8 cellular contexts compared by ENCODE assay signal in genomic region chr15:88894819-88895767, GRCh38. TPM values are rescaled to one million over a fixed set of nuclear protein-coding genes. Genes with fewer than 3 reads are reported as not detected.
A peak's percentile ranks its signal among the peaks of the same experiment; 100 is the strongest.
DNase-seq lines count a peak whose midpoint lies in the region; ATAC-seq and TF ChIP-seq lines count a peak whose summit lies in the region.

A gene with protein sequence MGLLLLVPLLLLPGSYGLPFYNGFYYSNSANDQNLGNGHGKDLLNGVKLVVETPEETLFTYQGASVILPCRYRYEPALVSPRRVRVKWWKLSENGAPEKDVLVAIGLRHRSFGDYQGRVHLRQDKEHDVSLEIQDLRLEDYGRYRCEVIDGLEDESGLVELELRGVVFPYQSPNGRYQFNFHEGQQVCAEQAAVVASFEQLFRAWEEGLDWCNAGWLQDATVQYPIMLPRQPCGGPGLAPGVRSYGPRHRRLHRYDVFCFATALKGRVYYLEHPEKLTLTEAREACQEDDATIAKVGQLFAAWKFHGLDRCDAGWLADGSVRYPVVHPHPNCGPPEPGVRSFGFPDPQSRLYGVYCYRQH (minus strand): TSS chr15:88895544. CDS start chr15:88887298, 8,246 bp downstream.

- H3K27ac ChIP-seq in CD4-positive, CD25-positive, alpha-beta regulatory T cell (ENCODE audit: insufficient read depth, low read length, poor library complexity, severe bottlenecking), result peak within 1 kb of the TSS; percentile 78
- H3K27ac ChIP-seq in H9 (ENCODE audit: insufficient read length, low read depth, low read length) (no peak within 1 kb of the TSS), SU-DHL-6 (ENCODE audit: low read depth, low read length) (no peak within 1 kb of the TSS), iPS-20b (ENCODE audit: low read length) (no peak within 1 kb of the TSS)

- peaks cover 48% of the 10 kb centered on the region for H3K4me1 ChIP-seq in CD4-positive, CD25-positive, alpha-beta regulatory T cell (ENCODE audit: control insufficient read depth, insufficient read depth, low read length, poor library complexity, severe bottlenecking)
- peaks cover 12% of the 10 kb centered on the region for H3K4me1 ChIP-seq in H9 (ENCODE audit: insufficient read depth, low read length)
- H3K4me1 ChIP-seq in iPS-20b (ENCODE audit: insufficient read depth, low read length), result peaks cover 16% of the 10 kb centered on the region; the same call in 1 of the 2 replicates

- H2BK15ac ChIP-seq in H9 (ENCODE audit: low read depth, low read length), result no peak within 1 kb of the TSS

- no peak within 1 kb of the TSS for H3K23ac ChIP-seq in H9 (ENCODE audit: insufficient read length, low read depth, low read length)

- no peak within 1 kb of the TSS for H3K56ac ChIP-seq in H9 (ENCODE audit: insufficient read length, low read depth, low read length)

- no peak within 1 kb of the TSS for H3T11ph ChIP-seq in H9 (ENCODE audit: low read length)

- H2BK20ac ChIP-seq in H9 (ENCODE audit: low read depth, low read length, poor library complexity, severe bottlenecking), result no peak within 1 kb of the TSS

- H3K27me3 ChIP-seq in CD4-positive, CD25-positive, alpha-beta regulatory T cell (ENCODE audit: control insufficient read depth, insufficient read depth, low read length), result no peaks in the 10 kb centered on the region
- H3K27me3 ChIP-seq in H9 (ENCODE audit: insufficient read depth, low read length), result no peaks in the 10 kb centered on the region
- no peaks in the 10 kb centered on the region for H3K27me3 ChIP-seq in SU-DHL-6 (ENCODE audit: low read length)
- H3K27me3 ChIP-seq in iPS-20b (ENCODE audit: insufficient read depth, low read length), result peaks cover 18% of the 10 kb centered on the region

- H3K79me2 ChIP-seq in H9 (ENCODE audit: insufficient read depth, low read length) (no peaks in the 10 kb centered on the region), SU-DHL-6 (ENCODE audit: insufficient read depth, low read length) (no peaks in the 10 kb centered on the region)

- H2AFZ ChIP-seq in H9 (ENCODE audit: low read length) (no peak within 1 kb of the TSS), SU-DHL-6 (ENCODE audit: low read depth, low read length, severe bottlenecking) (no peak within 1 kb of the TSS)

- H3K27me3 Mint-ChIP-seq in CD4-positive, CD25-positive, alpha-beta regulatory T cell, result no peaks in the 10 kb centered on the region
- H3K27me3 Mint-ChIP-seq in H9 (ENCODE audit: low read depth), result peaks cover 9% of the 10 kb centered on the region

- DNase-seq in CD4-positive, CD25-positive, alpha-beta regulatory T cell, result peak; percentile 41 to 79 (median 42)
- DNase-seq in H9 (peak; percentile 67), NCI-H146 (lab: John Stamatoyannopoulos, UW) (no peak)
- DNase-seq in activated naive CD8-positive, alpha-beta T cell treated with anti-CD3 and anti-CD28 coated beads, Interleukin-2, amount 50 U/mL, for 16 hours (ENCODE audit: low read depth, low spot score), result peak; percentile 42
- DNase-seq in stimulated activated CD4-positive, alpha-beta T cell treated with anti-CD3 and anti-CD28 coated beads, Interleukin-15, amount 100 ng/mL, for 24 hours, result peak; percentile 84

- H3K9ac ChIP-seq in H9 (ENCODE audit: extremely low read depth, insufficient read length, low read length), result no peak within 1 kb of the TSS
- H3K9ac ChIP-seq in SU-DHL-6 (ENCODE audit: low read length), result no peak within 1 kb of the TSS
- H3K9ac ChIP-seq in iPS-20b (ENCODE audit: low read depth, low read length), result peak within 1 kb of the TSS; percentile 75; the same call in 1 of the 2 replicates

- H3K4me1 Mint-ChIP-seq in CD4-positive, CD25-positive, alpha-beta regulatory T cell, result peaks cover 0 to 64% (median 27%) of the 10 kb centered on the region in 4 donors
- peaks cover 30 to 47% of the 10 kb centered on the region in 2 experiments for H3K4me1 Mint-ChIP-seq in H9

- peak within 1 kb of the TSS; percentile 90 to 95 (median 92) for H3K27ac Mint-ChIP-seq in CD4-positive, CD25-positive, alpha-beta regulatory T cell
- peak within 1 kb of the TSS in 2 of 3 experiments; percentile 69 to 93; a peak in 4 of 7 replicates for H3K27ac Mint-ChIP-seq in H9

- no peak within 1 kb of the TSS for H4K5ac ChIP-seq in H9 (ENCODE audit: insufficient read length, low read depth, low read length)

- WGBS in H9 (ENCODE audit: extremely low coverage, insufficient read length, low lambda C conversion rate), result no CpG with 5 or more reads among the region's 70 CpGs

- H3K4me2 ChIP-seq in H9 (ENCODE audit: insufficient read depth, insufficient read length, low read length) (peak within 1 kb of the TSS; percentile 66), SU-DHL-6 (ENCODE audit: low read depth, low read length, poor library complexity, severe bottlenecking) (peak within 1 kb of the TSS; percentile 13)

- no peak within 1 kb of the TSS for H2AK5ac ChIP-seq in H9 (ENCODE audit: insufficient read length, low read length)

- no peak within 1 kb of the TSS for H3K4ac ChIP-seq in H9 (ENCODE audit: low read depth, low read length)

- H4K8ac ChIP-seq in H9 (replicated peaks; ENCODE audit: insufficient read length, low read depth, low read length), result no peak within 1 kb of the TSS

- no peak within 1 kb of the TSS for H4K91ac ChIP-seq in H9 (ENCODE audit: insufficient read length, low read depth, low read length)

- peaks cover 18% of the 10 kb centered on the region for H3K23me2 ChIP-seq in H9 (ENCODE audit: insufficient read length, low read depth, low read length, poor library complexity, severe bottlenecking)

- H3K14ac ChIP-seq in H9 (ENCODE audit: insufficient read depth, low read length), result peak within 1 kb of the TSS; percentile 2; the same call in 1 of the 2 replicates

- H3K9me3 Mint-ChIP-seq in CD4-positive, CD25-positive, alpha-beta regulatory T cell, result no peaks in the 10 kb centered on the region
- H3K9me3 Mint-ChIP-seq in H9, result no peaks in the 10 kb centered on the region

- H3K9me3 ChIP-seq in CD4-positive, CD25-positive, alpha-beta regulatory T cell (ENCODE audit: control insufficient read depth in 2 of 2, low read length in 2 of 2), result no peaks in the 10 kb centered on the region
- no peaks in the 10 kb centered on the region for H3K9me3 ChIP-seq in H9 (ENCODE audit: control insufficient read depth, low read depth, low read length)
- no peaks in the 10 kb centered on the region for H3K9me3 ChIP-seq in SU-DHL-6 (ENCODE audit: insufficient read depth, low read length)
- H3K9me3 ChIP-seq in iPS-20b (ENCODE audit: insufficient read depth, low read depth, low read length), result no peaks in the 10 kb centered on the region

- no peaks in the 10 kb centered on the region for H3F3A ChIP-seq in SU-DHL-6 (ENCODE audit: insufficient read depth)

- no peaks in the 10 kb centered on the region for H3K79me1 ChIP-seq in H9 (ENCODE audit: insufficient read depth, low read depth, low read length, poor library complexity, severe bottlenecking)

- H3K18ac ChIP-seq in H9 (ENCODE audit: insufficient read length, low read depth, low read length), result no peak within 1 kb of the TSS

- H2BK5ac ChIP-seq in H9 (ENCODE audit: insufficient read length, low read length), result no peak within 1 kb of the TSS

- peak in 1 of 2 donors; percentile 13 for ATAC-seq in CD4-positive, CD25-positive, alpha-beta regulatory T cell (ENCODE audit: low read depth in 2 of 2)
- ATAC-seq in GM21360 (IDR thresholded peaks at IDR 0.05; ENCODE audit: unreplicated experiment), result no peak

- H2BK120ac ChIP-seq in H9 (ENCODE audit: low read depth, low read length, poor library complexity, severe bottlenecking), result no peak within 1 kb of the TSS

- H3K4me3 ChIP-seq in CD4-positive, CD25-positive, alpha-beta regulatory T cell (ENCODE audit: low read depth, low read length), result peak within 1 kb of the TSS; percentile 71
- H3K4me3 ChIP-seq in SU-DHL-6 (ENCODE audit: insufficient read depth, low read length, poor library complexity, severe bottlenecking) (no peak within 1 kb of the TSS), iPS-20b (ENCODE audit: low read length) (peak within 1 kb of the TSS; percentile 67)

- TF ChIP-seq CTCF in H9 (conservative IDR thresholded peaks at IDR 0.05) (no peak), SU-DHL-6 (IDR thresholded peaks at IDR 0.05; ENCODE audit: insufficient read depth, low read length, poor library complexity, severe bottlenecking) (no peak)

- H3K36me3 Mint-ChIP-seq in CD4-positive, CD25-positive, alpha-beta regulatory T cell, result no peaks in the 10 kb centered on the region
- H3K36me3 Mint-ChIP-seq in H9 (ENCODE audit: insufficient read depth in 1 of 3, low read depth in 3 of 3), result peaks cover 14 to 63% (median 32%) of the 10 kb centered on the region in 3 experiments

- no peak within 1 kb of the TSS for H2BK12ac ChIP-seq in H9 (ENCODE audit: insufficient read length, low read depth, low read length)

- H4K20me1 ChIP-seq in H9 (ENCODE audit: control insufficient read depth, insufficient read depth, insufficient read length) (no peaks in the 10 kb centered on the region), SU-DHL-6 (ENCODE audit: low read depth, low read length) (no peaks in the 10 kb centered on the region)

- H3K4me3 Mint-ChIP-seq in CD4-positive, CD25-positive, alpha-beta regulatory T cell, result peak within 1 kb of the TSS; percentile 96 to 100 (median 97)
- peak within 1 kb of the TSS; percentile 71 to 88 for H3K4me3 Mint-ChIP-seq in H9

- no peaks in the 10 kb centered on the region for H3K9me2 ChIP-seq in SU-DHL-6 (replicated peaks; ENCODE audit: insufficient read depth, low read length)

- H3K36me3 ChIP-seq in CD4-positive, CD25-positive, alpha-beta regulatory T cell (ENCODE audit: control insufficient read depth, insufficient read depth, low read length), result peaks cover 13% of the 10 kb centered on the region
- H3K36me3 ChIP-seq in SU-DHL-6 (ENCODE audit: low read length) (no peaks in the 10 kb centered on the region), iPS-20b (ENCODE audit: insufficient read depth, low read depth, low read length) (peaks cover 22% of the 10 kb centered on the region)

RNA-seq across cellular contexts. Expression of the gene that starts here (rescaled TPM):
- total RNA-seq in CD4-positive, CD25-positive, alpha-beta regulatory T cell, result 251 TPM
- 100 to 1,000 TPM in 1 of 4 donors, 10 to 100 TPM in 3; 76.8 to 108 (median 93.3) TPM for polyA plus RNA-seq in CD4-positive, CD25-positive, alpha-beta regulatory T cell
- total RNA-seq in H9 (2021), result 41.7 and 42.4 TPM in 2 replicates
